8 cellular contexts compared by ENCODE assay signal in the genomic region with DNA sequence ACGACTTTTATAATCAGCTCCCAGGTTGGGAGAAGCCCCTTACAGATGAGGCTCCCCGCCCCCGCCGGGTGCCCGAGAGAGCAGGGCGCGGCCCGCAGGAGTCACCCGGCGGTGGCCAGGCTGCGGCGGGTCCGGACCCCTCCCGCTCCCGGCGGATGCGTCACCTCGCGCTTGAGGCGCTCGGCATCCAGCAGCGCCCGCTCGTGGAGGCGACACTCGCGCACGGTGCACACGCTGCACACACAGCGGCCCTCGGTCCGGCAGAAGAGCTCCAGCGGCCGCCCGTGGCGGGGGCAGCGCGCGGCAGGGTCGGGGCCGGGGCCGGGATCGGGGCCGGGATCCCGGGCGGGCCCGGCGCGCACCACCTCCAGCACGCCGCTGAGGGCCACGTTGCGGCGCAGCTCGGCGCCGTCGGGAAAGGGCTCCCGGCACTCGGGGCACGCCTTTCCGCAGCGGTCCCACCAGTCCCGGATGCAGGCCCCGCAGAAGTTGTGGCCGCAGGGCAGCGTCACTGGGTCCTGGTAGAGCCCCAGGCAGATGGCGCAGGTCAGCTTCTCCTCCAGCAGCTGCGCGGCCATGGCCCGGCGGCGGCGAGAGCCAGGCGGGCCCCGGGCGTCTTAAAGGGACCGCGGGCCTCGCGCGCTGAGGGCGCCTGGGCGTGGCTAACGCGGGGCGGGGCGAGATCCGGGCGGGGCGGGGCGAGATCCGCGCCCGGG. TPM values are rescaled to one million over a fixed set of nuclear protein-coding genes. Genes with fewer than 3 reads are reported as not detected.
DNase-seq lines count a peak whose midpoint lies in the region; ATAC-seq lines count a peak whose summit lies in the region.

Gene TRIM65 (minus strand): TSS at position 592 of the 716 bp plus-strand sequence. CDS start 14 bp downstream, at position 578.

- CTCF ChIA-PET in activated CD4-positive, alpha-beta T cell treated with anti-CD3 and anti-CD28 coated beads for 36 hours (lab: Charles Lee): interaction anchor here (0.7 to 3.6 kb wide), 15 partner anchors 8 to 144 kb away, joined by 3 to 17 read pairs (median 5); partner anchors contain the start of genes MRPL38, TRIM47 and WBP2

- POLR2A ChIA-PET in activated CD4-positive, alpha-beta T cell treated with anti-CD3 and anti-CD28 coated beads for 36 hours (lab: Charles Lee): interaction anchor here (0.6 kb wide), 1 partner anchor 32 kb away, joined by 3 read pairs; no protein-coding TSS in a partner anchor

- H3K27ac ChIP-seq in cingulate gyrus (ENCODE audit: low read depth, low read length): peak within 1 kb of the TSS; percentile 87

- H3K36me3 Mint-ChIP-seq in activated CD4-positive, alpha-beta T cell treated with anti-CD3 and anti-CD28 coated beads for 36 hours (ENCODE audit: low read depth): peaks cover 16% of the 10 kb centered on the region

- no peaks in the 10 kb centered on the region for H3K9me3 Mint-ChIP-seq in activated CD4-positive, alpha-beta T cell treated with anti-CD3 and anti-CD28 coated beads for 36 hours (ENCODE audit: low read depth)

- peak within 1 kb of the TSS; percentile 84 for H3K4me3 Mint-ChIP-seq in activated CD4-positive, alpha-beta T cell treated with anti-CD3 and anti-CD28 coated beads for 36 hours

- peak within 1 kb of the TSS; percentile 72 for H3K27ac Mint-ChIP-seq in activated CD4-positive, alpha-beta T cell treated with anti-CD3 and anti-CD28 coated beads for 36 hours

- ATAC-seq in HG02885 (IDR thresholded peaks at IDR 0.05; ENCODE audit: poor library complexity, unreplicated experiment): peak; percentile 65
- ATAC-seq in activated CD4-positive, alpha-beta T cell treated with anti-CD3 and anti-CD28 coated beads for 36 hours: peak; percentile 85

- intact Hi-C loops in activated CD4-positive, alpha-beta T cell treated with anti-CD3 and anti-CD28 coated beads for 36 hours (cut with DNase I, micrococcal nuclease): loop anchor here (1.0 to 2.0 kb wide), 10 partner anchors 8 to 488 kb away; partner anchors contain the start of genes ACOX1 (in 1 of the 2), FBF1 (in 1 of the 2), GALK1 (in 1 of the 2) and MRPL38 (in 1 of the 2)

- no peaks in the 10 kb centered on the region for H3K27me3 Mint-ChIP-seq in activated CD4-positive, alpha-beta T cell treated with anti-CD3 and anti-CD28 coated beads for 36 hours

- peaks cover 19% of the 10 kb centered on the region for H3K4me1 Mint-ChIP-seq in activated CD4-positive, alpha-beta T cell treated with anti-CD3 and anti-CD28 coated beads for 36 hours

- DNase-seq in NCI-H2227 (lab: John Stamatoyannopoulos, UW; ENCODE audit: unreplicated experiment) (peak; percentile 51), NCI-H2227 treated with DMSO at 0.1 percent for 48 hours (lab: John Stamatoyannopoulos, UW) (no peak), NCI-H345 (lab: John Stamatoyannopoulos, UW) (peak; percentile 73), left kidney (ENCODE audit: low read depth, low spot score) (peak; percentile 90)
- peak; percentile 86 for DNase-seq in activated CD4-positive, alpha-beta T cell treated with anti-CD3 and anti-CD28 coated beads for 36 hours
- peak; percentile 79 to 84 for DNase-seq in stimulated activated CD4-positive, alpha-beta T cell treated with anti-CD3 and anti-CD28 coated beads, Interleukin-2, amount 100 ng/mL, for 24 hours

RNA-seq across cellular contexts. Expression of gene TRIM65, which starts in this region (rescaled TPM):
- 10 to 100 TPM; 28.9 to 31.9 TPM for total RNA-seq in activated CD4-positive, alpha-beta T cell treated with anti-CD3 and anti-CD28 coated beads for 36 hours
